Comparison of ENCODE assay signal across 18 cellular contexts in genomic region chr9:138112791-138113600, GRCh38.
DNase-seq lines count a peak whose midpoint lies in the region; ATAC-seq and TF ChIP-seq lines count a peak whose summit lies in the region.
"Had no signal": no experiment of that assay in that cellular context is flagged by ENCODE, and none has a peak within 500 bp of the region (broad histone marks: within the 10 kb centered on the region; RNA-seq: fewer than 3 reads in every experiment).

No MANE protein-coding gene starts in this region.

- no peak overlapping the region for H3K27ac Mint-ChIP-seq in activated T-cell treated with anti-CD3 and anti-CD28 coated beads, Interleukin-2, amount 50 U/mL, for 24 hours
- H3K27ac Mint-ChIP-seq: CD14-positive monocyte, HFFc6 had no signal

- H3K27ac ChIP-seq in Peyer's patch: no peak overlapping the region
- no peak overlapping the region for H3K27ac ChIP-seq in esophagus muscularis mucosa (replicated peaks in 1 of 4)

- H3K4me1 Mint-ChIP-seq in activated T-cell treated with anti-CD3 and anti-CD28 coated beads, Interleukin-2, amount 50 U/mL, for 24 hours (ENCODE audit: low read depth): no peaks in the 10 kb centered on the region
- H3K4me1 Mint-ChIP-seq: CD14-positive monocyte had no signal

- H3K36me3 Mint-ChIP-seq in activated T-cell treated with anti-CD3 and anti-CD28 coated beads, Interleukin-2, amount 50 U/mL, for 24 hours (ENCODE audit: low read depth): no peaks in the 10 kb centered on the region
- H3K36me3 Mint-ChIP-seq: CD14-positive monocyte had no signal

- H3K4me3 ChIP-seq in Peyer's patch: no peak overlapping the region
- no peak overlapping the region for H3K4me3 ChIP-seq in esophagus muscularis mucosa

- H3K27me3 Mint-ChIP-seq in activated T-cell treated with anti-CD3 and anti-CD28 coated beads, Interleukin-2, amount 50 U/mL, for 24 hours: peaks cover 5% of the 10 kb centered on the region

- H3K9me3 ChIP-seq in Peyer's patch: no peaks in the 10 kb centered on the region
- H3K9me3 ChIP-seq in esophagus muscularis mucosa: no peaks in the 10 kb centered on the region
- H3K9me3 ChIP-seq: Caco-2 had no signal

- H3K27me3 ChIP-seq in Peyer's patch (no peaks in the 10 kb centered on the region), esophagus muscularis mucosa (peaks cover 0 to 35% (median 0%) of the 10 kb centered on the region in 4 donors)

- no peak overlapping the region for H3K4me3 Mint-ChIP-seq in activated T-cell treated with anti-CD3 and anti-CD28 coated beads, Interleukin-2, amount 50 U/mL, for 24 hours
- H3K4me3 Mint-ChIP-seq: CD14-positive monocyte, HFFc6 had no signal

- no peak for TF ChIP-seq EP300 in esophagus muscularis mucosa (IDR thresholded peaks at IDR 0.05)

- H3K36me3 ChIP-seq in Peyer's patch (no peaks in the 10 kb centered on the region), esophagus muscularis mucosa (no peaks in the 10 kb centered on the region)

- no peaks in the 10 kb centered on the region for H3K9me3 Mint-ChIP-seq in activated T-cell treated with anti-CD3 and anti-CD28 coated beads, Interleukin-2, amount 50 U/mL, for 24 hours

- DNase-seq in activated T-cell treated with anti-CD3 and anti-CD28 coated beads, Interleukin-2, amount 50 U/mL, for 24 hours: peak; percentile 22
- no peak for DNase-seq in activated T-cell treated with anti-CD3 and anti-CD28 coated beads for 4 hours
- DNase-seq in Peyer's patch: peak in 2 of 3 donors; percentile 10 to 24
- DNase-seq in esophagus muscularis mucosa (ENCODE audit: extremely low spot score): peak; percentile 84
- DNase-seq in sciatic nerve (ENCODE audit: low spot score): peak; percentile 25
- no peak for DNase-seq in NCI-H526 (lab: John Stamatoyannopoulos, UW)
- no peak for DNase-seq in COLO829 (ENCODE audit: low spot score)
- DNase-seq: GOT3, HFFc6, KG1, NCI-H1092, NCI-H1694 treated with DMSO at 0.1 percent for 48 hours, NCI-H446, NCI-H774, SHP77 treated with DMSO at 0.1 percent for 48 hours had no signal

- TF ChIP-seq POLR2A in Peyer's patch (IDR thresholded peaks at IDR 0.05): no peak
- TF ChIP-seq POLR2A in esophagus muscularis mucosa (IDR thresholded peaks at IDR 0.05; ENCODE audit: low read depth): no peak

- intact Hi-C loops in esophagus muscularis mucosa (cut with DNase I) (no loop called here), sciatic nerve (cut with DNase I) (no loop called here)

- H3K4me1 ChIP-seq in Peyer's patch (no peaks in the 10 kb centered on the region), esophagus muscularis mucosa (no peaks in the 10 kb centered on the region)
- H3K4me1 ChIP-seq: Caco-2 had no signal

- TF ChIP-seq CTCF in Peyer's patch (IDR thresholded peaks at IDR 0.05) (no peak), esophagus muscularis mucosa (IDR thresholded peaks at IDR 0.05) (no peak)

- WGBS in esophagus muscularis mucosa: 89% methylated on average over 36 of the region's 36 CpGs

- ATAC-seq in sciatic nerve (no peak), HG03139 (IDR thresholded peaks at IDR 0.05; ENCODE audit: unreplicated experiment) (no peak)

Comparison
In these comparisons a context has a peak if more than half of its experiments do, and no peak if none do; other contexts are left out.
1. DNase-seq: peak in activated T-cell treated with anti-CD3 and anti-CD28 coated beads, Interleukin-2, amount 50 U/mL, for 24 hours (single experiment), Peyer's patch (2 of 3), esophagus muscularis mucosa (single experiment) and sciatic nerve (single experiment); none in activated T-cell treated with anti-CD3 and anti-CD28 coated beads for 4 hours (single experiment), NCI-H526 (0 of 2) and COLO829 (single experiment).